In the genomic region with DNA sequence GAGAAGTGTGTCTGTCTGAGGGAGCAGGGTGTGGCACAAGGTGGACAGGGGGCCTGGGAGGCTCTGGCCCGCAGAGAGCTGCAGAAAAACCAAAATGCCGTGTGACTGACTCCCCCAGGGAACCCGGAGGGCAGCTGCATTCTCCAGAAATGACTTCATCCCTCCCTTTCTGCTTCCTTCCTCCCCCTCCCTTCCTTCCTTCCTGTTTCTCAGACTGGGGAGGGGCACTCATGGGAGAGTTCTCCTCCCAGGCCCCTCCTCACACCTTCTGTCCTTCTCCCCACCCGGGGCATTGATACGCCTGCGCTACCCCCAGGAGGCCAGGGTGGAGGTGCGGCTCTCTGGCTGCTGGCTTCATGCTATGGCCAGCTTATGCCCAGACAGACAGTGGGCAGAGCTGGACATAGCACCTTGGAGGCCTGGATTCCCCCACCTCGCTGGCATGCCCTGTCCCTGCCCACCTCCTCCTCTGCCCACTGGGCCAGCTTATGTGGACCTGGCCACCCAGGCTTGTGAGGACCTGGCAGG, we compare ENCODE assay signal across 1 cellular context.
TF ChIP-seq lines count a peak whose summit lies in the region.

No MANE protein-coding gene starts in this region.

TF ChIP-seq in K562, 482 proteins besides CTCF, POLR2A, EP300 and RAD21 (continued from another document):
- TF ChIP-seq, protein P1, sequence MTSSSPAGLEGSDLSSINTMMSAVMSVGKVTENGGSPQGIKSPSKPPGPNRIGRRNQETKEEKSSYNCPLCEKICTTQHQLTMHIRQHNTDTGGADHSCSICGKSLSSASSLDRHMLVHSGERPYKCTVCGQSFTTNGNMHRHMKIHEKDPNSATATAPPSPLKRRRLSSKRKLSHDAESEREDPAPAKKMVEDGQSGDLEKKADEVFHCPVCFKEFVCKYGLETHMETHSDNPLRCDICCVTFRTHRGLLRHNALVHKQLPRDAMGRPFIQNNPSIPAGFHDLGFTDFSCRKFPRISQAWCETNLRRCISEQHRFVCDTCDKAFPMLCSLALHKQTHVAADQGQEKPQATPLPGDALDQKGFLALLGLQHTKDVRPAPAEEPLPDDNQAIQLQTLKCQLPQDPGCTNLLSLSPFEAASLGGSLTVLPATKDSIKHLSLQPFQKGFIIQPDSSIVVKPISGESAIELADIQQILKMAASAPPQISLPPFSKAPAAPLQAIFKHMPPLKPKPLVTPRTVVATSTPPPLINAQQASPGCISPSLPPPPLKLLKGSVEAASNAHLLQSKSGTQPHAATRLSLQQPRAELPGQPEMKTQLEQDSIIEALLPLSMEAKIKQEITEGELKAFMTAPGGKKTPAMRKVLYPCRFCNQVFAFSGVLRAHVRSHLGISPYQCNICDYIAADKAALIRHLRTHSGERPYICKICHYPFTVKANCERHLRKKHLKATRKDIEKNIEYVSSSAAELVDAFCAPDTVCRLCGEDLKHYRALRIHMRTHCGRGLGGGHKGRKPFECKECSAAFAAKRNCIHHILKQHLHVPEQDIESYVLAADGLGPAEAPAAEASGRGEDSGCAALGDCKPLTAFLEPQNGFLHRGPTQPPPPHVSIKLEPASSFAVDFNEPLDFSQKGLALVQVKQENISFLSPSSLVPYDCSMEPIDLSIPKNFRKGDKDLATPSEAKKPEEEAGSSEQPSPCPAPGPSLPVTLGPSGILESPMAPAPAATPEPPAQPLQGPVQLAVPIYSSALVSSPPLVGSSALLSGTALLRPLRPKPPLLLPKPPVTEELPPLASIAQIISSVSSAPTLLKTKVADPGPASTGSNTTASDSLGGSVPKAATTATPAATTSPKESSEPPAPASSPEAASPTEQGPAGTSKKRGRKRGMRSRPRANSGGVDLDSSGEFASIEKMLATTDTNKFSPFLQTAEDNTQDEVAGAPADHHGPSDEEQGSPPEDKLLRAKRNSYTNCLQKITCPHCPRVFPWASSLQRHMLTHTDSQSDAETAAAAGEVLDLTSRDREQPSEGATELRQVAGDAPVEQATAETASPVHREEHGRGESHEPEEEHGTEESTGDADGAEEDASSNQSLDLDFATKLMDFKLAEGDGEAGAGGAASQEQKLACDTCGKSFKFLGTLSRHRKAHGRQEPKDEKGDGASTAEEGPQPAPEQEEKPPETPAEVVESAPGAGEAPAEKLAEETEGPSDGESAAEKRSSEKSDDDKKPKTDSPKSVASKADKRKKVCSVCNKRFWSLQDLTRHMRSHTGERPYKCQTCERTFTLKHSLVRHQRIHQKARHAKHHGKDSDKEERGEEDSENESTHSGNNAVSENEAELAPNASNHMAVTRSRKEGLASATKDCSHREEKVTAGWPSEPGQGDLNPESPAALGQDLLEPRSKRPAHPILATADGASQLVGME (CRISPR knock-in tag; IDR thresholded peaks at IDR 0.05): 0 out of 2 replicates have a peak, but pooled peaks have one; percentile 27
- TF ChIP-seq ZBTB1 (CRISPR knock-in tag; IDR thresholded peaks at IDR 0.05; ENCODE audit: borderline replicate concordance, low read depth): 0 out of 2 replicates have a peak, but pooled peaks have one; percentile 1
- no peak for TF ChIP-seq CHAMP1 (IDR thresholded peaks at IDR 0.05)
- TF ChIP-seq ETV6 (IDR thresholded peaks at IDR 0.05; ENCODE audit: borderline replicate concordance in 1 of 2, low read depth in 2 of 2, low read length in 1 of 2): peak; percentile 53 to 59; a peak in 1 of 4 replicates
- TF ChIP-seq ETV6 (CRISPR knock-in tag; IDR thresholded peaks at IDR 0.05; ENCODE audit: borderline replicate concordance): no peak
